32 cellular contexts compared by ENCODE assay signal in genomic region chr17:74990581-74991105, GRCh38. TPM values are rescaled to one million over a fixed set of nuclear protein-coding genes. Genes with fewer than 3 reads are reported as not detected.
DNase-seq lines count a peak whose midpoint lies in the region; ATAC-seq, FAIRE-seq and TF ChIP-seq lines count a peak whose summit lies in the region.
"Had no signal": no experiment of that assay in that cellular context is flagged by ENCODE, and none has a peak within 500 bp of the region (broad histone marks: within the 10 kb centered on the region; RNA-seq: fewer than 3 reads in every experiment).

No MANE protein-coding gene starts in this region.

- BruUV-seq in OCI-LY7 (replicated peaks; lab: Mats Ljungman, UMichigan): no TSS peak

- CTCF ChIA-PET in RWPE1 (lab: Yijun Ruan, JAX): interaction anchor here (1.4 kb wide), 1 partner anchor 123 kb away, joined by 3 read pairs; no protein-coding TSS in a partner anchor
- CTCF ChIA-PET in OCI-LY7 (lab: Charles Lee; ENCODE audit: unreplicated experiment): no interaction called here

- peak overlapping the region; percentile 68 for H3K4me3 Mint-ChIP-seq in glutamatergic neuron (ENCODE audit: unreplicated experiment)
- H3K4me3 Mint-ChIP-seq: activated CD4-positive, alpha-beta T cell treated with anti-CD3 and anti-CD28 coated beads for 36 hours; activated T-cell treated with anti-CD3 and anti-CD28 coated beads, Interleukin-2, amount 50 U/mL, for 72 hours; T-cell had no signal

- no peak overlapping the region for H2AFZ ChIP-seq in OCI-LY7 (ENCODE audit: low read length)
- H2AFZ ChIP-seq: GM23248 had no signal

- no peaks in the 10 kb centered on the region for H3K9me2 ChIP-seq in OCI-LY7 (ENCODE audit: insufficient read depth, low read length)

- H3K27ac ChIP-seq in C4-2B (peak overlapping the region; percentile 81), RWPE1 (peak overlapping the region; percentile 87), pancreas (peak overlapping the region; percentile 17 to 85 (median 78)), OCI-LY7 (ENCODE audit: low read depth, low read length, poor library complexity, severe bottlenecking) (no peak overlapping the region), gastroesophageal sphincter (peak overlapping the region in 1 of 4 donors; percentile 97)
- H3K27ac ChIP-seq: GM23248, KMS-11 had no signal

- ATAC-seq in pancreas (no peak), gastroesophageal sphincter (no peak)
- ATAC-seq: activated CD4-positive, alpha-beta T cell treated with anti-CD3 and anti-CD28 coated beads for 36 hours; activated T-cell treated with anti-CD3 and anti-CD28 coated beads, Interleukin-2, amount 50 U/mL, for 72 hours; left ventricle myocardium superior; Right ventricle myocardium inferior; T-cell had no signal

- no peak for TF ChIP-seq POLR2A in gastroesophageal sphincter (IDR thresholded peaks at IDR 0.05)

- no peaks in the 10 kb centered on the region for H3K9me3 ChIP-seq in pancreas
- H3K9me3 ChIP-seq in OCI-LY7 (ENCODE audit: low read length): no peaks in the 10 kb centered on the region
- no peaks in the 10 kb centered on the region for H3K9me3 ChIP-seq in gastroesophageal sphincter
- H3K9me3 ChIP-seq: BE2C had no signal

- 81 to 94% methylated on average over 7 to 10 of the region's 10 CpGs for WGBS in pancreas, 2 donors
- WGBS in gastroesophageal sphincter (ENCODE audit: low coverage in 1 of 2), 2 donors: 80 to 92% methylated on average over 1 to 5 of the region's 10 CpGs

- POLR2A ChIA-PET in RWPE1 (lab: Yijun Ruan, JAX; ENCODE audit: low non-redundant PET) (interaction anchor here (0.7 kb wide), 1 partner anchor 13 kb away, joined by 4 read pairs; no protein-coding TSS in a partner anchor), OCI-LY7 (lab: Charles Lee) (interaction anchor here (0.6 to 2.0 kb wide), 5 partner anchors 18 to 605 kb away, joined by 3 to 5 read pairs (median 4); partner anchors contain the start of gene HID1)

- no peaks in the 10 kb centered on the region for H3K27me3 ChIP-seq in pancreas
- H3K27me3 ChIP-seq in gastroesophageal sphincter: no peaks in the 10 kb centered on the region
- H3K27me3 ChIP-seq: BE2C had no signal

- no peaks in the 10 kb centered on the region for H3K36me3 Mint-ChIP-seq in glutamatergic neuron (ENCODE audit: unreplicated experiment)
- H3K36me3 Mint-ChIP-seq: T-cell had no signal

- no peaks in the 10 kb centered on the region for H4K20me1 ChIP-seq in OCI-LY7 (ENCODE audit: insufficient read depth, low read length)

- H3K4me1 ChIP-seq in pancreas: peaks cover 4 to 28% (median 5%) of the 10 kb centered on the region in 3 donors
- peaks cover 25% of the 10 kb centered on the region for H3K4me1 ChIP-seq in OCI-LY7 (ENCODE audit: insufficient read depth, low read length, poor library complexity, severe bottlenecking)
- H3K4me1 ChIP-seq in gastroesophageal sphincter: peaks cover 0 to 52% (median 10%) of the 10 kb centered on the region in 3 donors

- intact Hi-C loops in pancreas (cut with DNase I) (no loop called here), OCI-LY7 (cut with micrococcal nuclease; ENCODE audit: unreplicated experiment) (no loop called here)

- peaks cover 18% of the 10 kb centered on the region for H3K9me3 Mint-ChIP-seq in glutamatergic neuron (ENCODE audit: unreplicated experiment)
- H3K9me3 Mint-ChIP-seq: activated T-cell treated with anti-CD3 and anti-CD28 coated beads, Interleukin-2, amount 50 U/mL, for 72 hours; T-cell had no signal

- no peaks in the 10 kb centered on the region for H3K79me2 ChIP-seq in OCI-LY7 (ENCODE audit: insufficient read depth, low read depth, low read length)

- no peaks in the 10 kb centered on the region for H3K36me3 ChIP-seq in pancreas
- H3K36me3 ChIP-seq in OCI-LY7 (ENCODE audit: insufficient read depth, low read length): no peaks in the 10 kb centered on the region
- no peaks in the 10 kb centered on the region for H3K36me3 ChIP-seq in gastroesophageal sphincter
- H3K36me3 ChIP-seq: BE2C had no signal

- no peak for TF ChIP-seq CTCF in C4-2B (conservative IDR thresholded peaks at IDR 0.05)
- TF ChIP-seq CTCF in RWPE1 (conservative IDR thresholded peaks at IDR 0.05; ENCODE audit: low read depth): no peak
- TF ChIP-seq CTCF in glutamatergic neuron (IDR thresholded peaks at IDR 0.05; ENCODE audit: partially characterized antibody, unreplicated experiment): no peak
- no peak for TF ChIP-seq CTCF in pancreas (IDR thresholded peaks at IDR 0.05)
- no peak for TF ChIP-seq CTCF in OCI-LY7 (conservative IDR thresholded peaks at IDR 0.05; ENCODE audit: low read length)
- no peak for TF ChIP-seq CTCF in gastroesophageal sphincter (IDR thresholded peaks at IDR 0.05)

- no peak for TF ChIP-seq EP300 in gastroesophageal sphincter (IDR thresholded peaks at IDR 0.05)

- peaks cover 20% of the 10 kb centered on the region for H3K27me3 Mint-ChIP-seq in glutamatergic neuron (ENCODE audit: unreplicated experiment)

- FAIRE-seq in pancreas (lab: Jason Lieb, UNC): no peak
- FAIRE-seq: HTR-8/SVneo, TTC549, urothelium cell line had no signal

- no peak overlapping the region for H3K4me2 ChIP-seq in OCI-LY7 (ENCODE audit: low read length)
- H3K4me2 ChIP-seq: KMS-11 had no signal

- peaks cover 14% of the 10 kb centered on the region for H3K4me1 Mint-ChIP-seq in glutamatergic neuron (ENCODE audit: low read depth, unreplicated experiment)

- H3K27ac Mint-ChIP-seq in glutamatergic neuron (ENCODE audit: unreplicated experiment): peak overlapping the region; percentile 12
- H3K27ac Mint-ChIP-seq: activated CD4-positive, alpha-beta T cell treated with anti-CD3 and anti-CD28 coated beads for 36 hours; activated T-cell treated with anti-CD3 and anti-CD28 coated beads, Interleukin-2, amount 50 U/mL, for 72 hours; T-cell had no signal

- no peak for DNase-seq in RWPE1 (ENCODE audit: low spot score)
- no peak for DNase-seq in glutamatergic neuron
- DNase-seq in pancreas: no peak
- DNase-seq in epidermal melanocyte (ENCODE audit: insufficient read length, low spot score): no peak
- DNase-seq in OCI-LY7 (ENCODE audit: low spot score): no peak
- no peak for DNase-seq in EL
- DNase-seq: activated CD4-positive, alpha-beta T cell treated with anti-CD3 and anti-CD28 coated beads for 36 hours; activated naive CD4-positive, alpha-beta T cell treated with anti-CD3 and anti-CD28 coated beads, Interleukin-2, amount 50 U/mL, for 16 hours; activated T-cell treated with anti-CD3 and anti-CD28 coated beads, Interleukin-2, amount 50 U/mL, for 72 hours; BE2C; central memory CD4-positive, alpha-beta T cell; effector memory CD4-positive, alpha-beta T cell; GM23248; NCI-H1694; NCI-H2171 treated with DMSO at 0.1 percent for 48 hours; NCI-H526; nucleus accumbens; retina; stimulated activated CD4-positive, alpha-beta T cell treated with anti-CD3 and anti-CD28 coated beads, Interleukin-15, amount 100 ng/mL, for 24 hours; stimulated activated CD8-positive, alpha-beta memory T cell treated with anti-CD3 and anti-CD28 coated beads, Interleukin-4, amount 100 ng/mL, for 48 hours; T-cell had no signal

- H3K4me3 ChIP-seq in pancreas (no peak overlapping the region), OCI-LY7 (ENCODE audit: low read depth, low read length, poor library complexity, severe bottlenecking) (no peak overlapping the region), gastroesophageal sphincter (no peak overlapping the region)
- H3K4me3 ChIP-seq: GM23248 had no signal

RNA-seq across cellular contexts. Expression of gene CDR2L, which starts 3.2 kb away (rescaled TPM):
- total RNA-seq in glutamatergic neuron (ENCODE audit: unreplicated experiment) (59.4 TPM), pancreas (10 to 100 TPM in 1 of 6 donors, 1 to 10 TPM in 5; 2.3 to 11.2 (median 3.4) TPM), OCI-LY7 (2022) (0.49 and 0.74 TPM in 2 replicates), gastroesophageal sphincter (10 to 100 TPM; 11.8 to 35.3 (median 18.1) TPM)
- polyA plus RNA-seq in pancreas: 1 to 10 TPM; 4.6 to 5.7 TPM
- total RNA-seq in OCI-LY7 (2014; rRNA removed; shearing (Covaris generic)): 0.10 and 0.79 TPM in 2 replicates

RNA-seq across cellular contexts. Expression of gene HID1, which starts 18.1 kb away (rescaled TPM):
- 106 TPM for total RNA-seq in glutamatergic neuron (ENCODE audit: unreplicated experiment)
- 100 to 1,000 TPM in 5 of 6 donors, 10 to 100 TPM in 1; 76.7 to 145 (median 117) TPM for total RNA-seq in pancreas
- 100 to 1,000 TPM; 217 to 262 TPM for polyA plus RNA-seq in pancreas
- total RNA-seq in OCI-LY7 (2014; rRNA removed; shearing (Covaris generic)): 0.35 and 0.85 TPM in 2 replicates
- total RNA-seq in OCI-LY7 (2022): 8.5 and 9.9 TPM in 2 replicates
- 10 to 100 TPM in 2 of 4 donors, 1 to 10 TPM in 2; 4.6 to 21.9 (median 10.8) TPM for total RNA-seq in gastroesophageal sphincter
- total RNA-seq: GM23248 had no signal
- polyA plus RNA-seq: GM23248 had no signal

RNA-seq across cellular contexts. Expression of gene MRPL58, which starts 21.8 kb away (rescaled TPM):
- total RNA-seq in glutamatergic neuron (ENCODE audit: unreplicated experiment): 22.2 TPM
- total RNA-seq in pancreas: 10 to 100 TPM; 11.7 to 22.2 (median 14.1) TPM
- 10 to 100 TPM; 20.9 to 23.6 TPM for polyA plus RNA-seq in pancreas
- total RNA-seq in OCI-LY7 (2014; rRNA removed; shearing (Covaris generic)): 79.8 and 84.2 TPM in 2 replicates
- 70.7 and 75.3 TPM in 2 replicates for total RNA-seq in OCI-LY7 (2022)
- total RNA-seq in gastroesophageal sphincter: 100 to 1,000 TPM in 1 of 4 donors, 10 to 100 TPM in 3; 36.6 to 112 (median 50.5) TPM

RNA-seq across cellular contexts. Expression of gene OTOP3, which starts 54.9 kb away (rescaled TPM):
- not detected for total RNA-seq in glutamatergic neuron (ENCODE audit: unreplicated experiment)
- under 1 TPM; 0.15 to 0.65 (median 0.39) TPM for total RNA-seq in pancreas
- polyA plus RNA-seq in pancreas: under 1 TPM; 0.15 to 0.35 TPM
- total RNA-seq in OCI-LY7 (2014; rRNA removed; shearing (Covaris generic)): not detected in 2 replicates
- not detected in 2 replicates for total RNA-seq in OCI-LY7 (2022)
- under 1 TPM in 2 of 4 donors, not detected in 2; 0.31 to 0.82 TPM for total RNA-seq in gastroesophageal sphincter
- total RNA-seq: A673; activated CD4-positive, alpha-beta T cell treated with anti-CD3 and anti-CD28 coated beads for 36 hours; activated CD8-positive, alpha-beta memory T cell treated with anti-CD3 and anti-CD28 coated beads for 36 hours; activated T-cell treated with anti-CD3 and anti-CD28 coated beads, Interleukin-2, amount 50 U/mL, for 72 hours; GM23248; left ventricle myocardium superior; Right ventricle myocardium inferior; subcutaneous adipose tissue; T-cell had no signal
- polyA plus RNA-seq: GM23248 had no signal

RNA-seq across cellular contexts. Expression of gene ATP5PD, which starts 56.1 kb away (rescaled TPM):
- total RNA-seq in glutamatergic neuron (ENCODE audit: unreplicated experiment): 139 TPM
- total RNA-seq in pancreas: 100 to 1,000 TPM in 4 of 6 donors, 10 to 100 TPM in 2; 81.6 to 121 (median 105) TPM
- 100 to 1,000 TPM; 215 to 229 TPM for polyA plus RNA-seq in pancreas
- total RNA-seq in OCI-LY7 (2014; rRNA removed; shearing (Covaris generic)): 293 and 301 TPM in 2 replicates
- 314 and 317 TPM in 2 replicates for total RNA-seq in OCI-LY7 (2022)
- 100 to 1,000 TPM; 213 to 337 (median 307) TPM for total RNA-seq in gastroesophageal sphincter
